ENCODE assay signal across 17 cellular contexts in genomic region chr19:17832443-17833208, GRCh38. TPM values are rescaled to one million over a fixed set of nuclear protein-coding genes. Genes with fewer than 3 reads are reported as not detected.
DNase-seq lines count a peak whose midpoint lies in the region; ATAC-seq, FAIRE-seq and TF ChIP-seq lines count a peak whose summit lies in the region.
"Had no signal": no experiment of that assay in that cellular context is flagged by ENCODE, and none has a peak within 500 bp of the region (broad histone marks: within the 10 kb centered on the region; RNA-seq: fewer than 3 reads in every experiment).

No MANE protein-coding gene starts in this region.

- H2BK12ac ChIP-seq in H1 (ENCODE audit: low read depth, low read length), result no peak overlapping the region

- no peaks in the 10 kb centered on the region for H3K79me1 ChIP-seq in H1 (ENCODE audit: low read depth, low read length)

- H3K9me3 ChIP-seq in A549 (no peaks in the 10 kb centered on the region), HEK293 (ENCODE audit: control insufficient read depth, insufficient read depth, low read depth, low read length) (no peaks in the 10 kb centered on the region), H1 (ENCODE audit: insufficient read depth in 2 of 2, low read depth in 1 of 2, low read length in 1 of 2) (no peaks in the 10 kb centered on the region), osteoblast (ENCODE audit: low read depth, low read length) (no peaks in the 10 kb centered on the region)
- no peaks in the 10 kb centered on the region for H3K9me3 ChIP-seq in CD8-positive, alpha-beta T cell (ENCODE audit: low read length)
- H3K9me3 ChIP-seq: BE2C had no signal

- no peak overlapping the region for H4K91ac ChIP-seq in H1 (replicated peaks; ENCODE audit: insufficient read length, low read length)

- no peak overlapping the region for H3K27ac ChIP-seq in A549
- no peak overlapping the region for H3K27ac ChIP-seq in HEK293 (ENCODE audit: extremely low read depth, low read depth, low read length)
- no peak overlapping the region for H3K27ac ChIP-seq in H1 (ENCODE audit: low read depth, low read length)
- no peak overlapping the region for H3K27ac ChIP-seq in osteoblast (ENCODE audit: low read depth, low read length)
- H3K27ac ChIP-seq in CD8-positive, alpha-beta T cell (ENCODE audit: low read depth, low read length), result no peak overlapping the region
- H3K27ac ChIP-seq: C4-2B had no signal

- TF ChIP-seq CTCF in A549 (IDR thresholded peaks at IDR 0.05), result no peak
- TF ChIP-seq CTCF in HEK293 (tag by site-specific recombination; IDR thresholded peaks at IDR 0.05), result no peak
- TF ChIP-seq CTCF in H1 (IDR thresholded peaks at IDR 0.05; ENCODE audit: control extremely low read depth in 1 of 3, insufficient read depth in 1 of 3, low read depth in 1 of 3, low read length in 3 of 3), result no peak
- no peak for TF ChIP-seq CTCF in osteoblast (IDR thresholded peaks at IDR 0.05; ENCODE audit: extremely low read depth, low read depth, low read length)
- no peak for TF ChIP-seq CTCF in CD8-positive, alpha-beta T cell (IDR thresholded peaks at IDR 0.05)

- no peak for TF ChIP-seq EP300 in A549 (IDR thresholded peaks at IDR 0.05)
- TF ChIP-seq EP300 in H1 (IDR thresholded peaks at IDR 0.05; ENCODE audit: borderline replicate concordance in 1 of 2, low read depth in 2 of 2, low read length in 2 of 2), result no peak

- H3K18ac ChIP-seq in H1 (ENCODE audit: extremely low read depth, low read length), result no peak overlapping the region

- no peak overlapping the region for H3K14ac ChIP-seq in H1 (ENCODE audit: insufficient read length)

- no peak overlapping the region for H3K9ac ChIP-seq in H1 (replicated peaks in 1 of 4; ENCODE audit: extremely low read depth in 1 of 4, low read depth in 3 of 4, low read length in 3 of 4)

- no peaks in the 10 kb centered on the region for H3K27me3 Mint-ChIP-seq in CD8-positive, alpha-beta T cell (ENCODE audit: low read depth)
- no peaks in the 10 kb centered on the region for H3K27me3 Mint-ChIP-seq in activated CD4-positive, alpha-beta memory T cell treated with anti-CD3 and anti-CD28 coated beads, Interleukin-2, amount 10 ng/mL, durations not matched to agents 7 days and 5 days
- H3K27me3 Mint-ChIP-seq: CD8-positive, alpha-beta memory T cell had no signal

- POLR2A ChIA-PET in A549 (lab: Yijun Ruan, JAX) (interaction anchor here (0.5 kb wide), 1 partner anchor 8 kb away, joined by 3 read pairs; no protein-coding TSS in a partner anchor), HEK293 (lab: Yijun Ruan, JAX) (interaction anchor here (0.6 kb wide), 1 partner anchor 71 kb away, joined by 3 read pairs; no protein-coding TSS in a partner anchor), H1 (lab: Charles Lee; ENCODE audit: partially characterized antibody) (interaction anchor here (1.1 to 12.5 kb wide), 4 partner anchors 9 to 30 kb away, joined by 3 to 133 read pairs (median 16); partner anchors contain the start of genes INSL3 and RPL18A)
- POLR2A ChIA-PET in CD8-positive, alpha-beta T cell (lab: Charles Lee), result no interaction called here
- POLR2A ChIA-PET in activated CD4-positive, alpha-beta memory T cell treated with anti-CD3 and anti-CD28 coated beads, Interleukin-2, amount 10 ng/mL, durations not matched to agents 7 days and 5 days (lab: Charles Lee), result interaction anchor here (0.9 to 6.0 kb wide), 6 partner anchors 13 to 27 kb away, joined by 3 to 42 read pairs (median 4); partner anchors contain the start of gene JAK3

- ATAC-seq in A549, result no peak
- no peak for ATAC-seq in CD8-positive, alpha-beta T cell

- no peak for DNase-seq in A549 (ENCODE audit: low read depth in 1 of 2, low spot score in 1 of 2)
- no peak for DNase-seq in H1 (ENCODE audit: low read depth in 1 of 2, low spot score in 2 of 2)
- peak; percentile 73 for DNase-seq in osteoblast (ENCODE audit: insufficient read length, low spot score, missing footprints)
- DNase-seq in CD8-positive, alpha-beta T cell, result no peak
- no peak for DNase-seq in SIG-M5 (lab: John Stamatoyannopoulos, UW)
- DNase-seq in activated CD4-positive, alpha-beta memory T cell treated with anti-CD3 and anti-CD28 coated beads, Interleukin-2, amount 10 ng/mL, durations not matched to agents 7 days and 5 days, result no peak
- DNase-seq: BE2C; CD8-positive, alpha-beta memory T cell; DMS53; GF-D8; H7 had no signal

- no peak overlapping the region for H2BK20ac ChIP-seq in H1 (ENCODE audit: low read length)

- H3K36me3 ChIP-seq in HEK293 (ENCODE audit: control insufficient read depth in 2 of 2, insufficient read depth in 1 of 2, low read length in 2 of 2), result no peaks in the 10 kb centered on the region
- no peaks in the 10 kb centered on the region for H3K36me3 ChIP-seq in H1 (ENCODE audit: control insufficient read depth in 2 of 4, insufficient read depth in 4 of 4, low read length in 3 of 4)
- no peaks in the 10 kb centered on the region for H3K36me3 ChIP-seq in osteoblast (ENCODE audit: insufficient read depth, low read length)
- peaks cover 63% of the 10 kb centered on the region for H3K36me3 ChIP-seq in CD8-positive, alpha-beta T cell (ENCODE audit: insufficient read depth, low read length)
- H3K36me3 ChIP-seq: BE2C had no signal

- no peak overlapping the region for H2BK5ac ChIP-seq in H1 (ENCODE audit: low read depth, low read length)

- H3K27me3 ChIP-seq in H1 (replicated peaks in 1 of 4; ENCODE audit: control insufficient read depth in 3 of 4, extremely low read depth in 1 of 4, insufficient read depth in 3 of 4, low read length in 3 of 4) (no peaks in the 10 kb centered on the region; a peak in 1 of 7 replicates), osteoblast (ENCODE audit: insufficient read depth, low read length) (no peaks in the 10 kb centered on the region)
- H3K27me3 ChIP-seq in CD8-positive, alpha-beta T cell (ENCODE audit: insufficient read depth, low read length), result no peaks in the 10 kb centered on the region
- H3K27me3 ChIP-seq: BE2C had no signal

- no peak overlapping the region for H3K4me2 ChIP-seq in A549
- no peak overlapping the region; a peak in 1 of 4 replicates for H3K4me2 ChIP-seq in H1 (ENCODE audit: insufficient read depth in 1 of 2, low read depth in 2 of 2, low read length in 2 of 2)
- H3K4me2 ChIP-seq in osteoblast (ENCODE audit: insufficient read depth, low read length), result no peak overlapping the region

- no peak overlapping the region for H2AK5ac ChIP-seq in H1 (ENCODE audit: low read depth, low read length)

- H3K4me1 ChIP-seq in A549 (peaks cover 4% of the 10 kb centered on the region; the same call in 1 of the 3 replicates), HEK293 (ENCODE audit: control insufficient read depth, insufficient read depth, low read length) (no peaks in the 10 kb centered on the region), H1 (replicated peaks in 1 of 4; ENCODE audit: control insufficient read depth in 3 of 4, insufficient read depth in 4 of 4, low read length in 3 of 4) (peaks cover 0 to 15% (median 4%) of the 10 kb centered on the region in 4 experiments; a peak in 6 of 7 replicates), osteoblast (ENCODE audit: insufficient read depth, low read length) (no peaks in the 10 kb centered on the region)
- H3K4me1 ChIP-seq in CD8-positive, alpha-beta T cell (ENCODE audit: insufficient read depth, low read length), result no peaks in the 10 kb centered on the region
- H3K4me1 ChIP-seq: BE2C had no signal

- no peak overlapping the region for H3K23ac ChIP-seq in H1 (ENCODE audit: insufficient read length)

- H3K9me3 Mint-ChIP-seq in CD8-positive, alpha-beta T cell, result no peaks in the 10 kb centered on the region
- H3K9me3 Mint-ChIP-seq in activated CD4-positive, alpha-beta memory T cell treated with anti-CD3 and anti-CD28 coated beads, Interleukin-2, amount 10 ng/mL, durations not matched to agents 7 days and 5 days, result peaks cover 5% of the 10 kb centered on the region

- H3K4me1 Mint-ChIP-seq in CD8-positive, alpha-beta T cell (ENCODE audit: low read depth), result peaks cover 12% of the 10 kb centered on the region
- peaks cover 30% of the 10 kb centered on the region for H3K4me1 Mint-ChIP-seq in activated CD4-positive, alpha-beta memory T cell treated with anti-CD3 and anti-CD28 coated beads, Interleukin-2, amount 10 ng/mL, durations not matched to agents 7 days and 5 days

- no peak overlapping the region for H4K5ac ChIP-seq in H1 (ENCODE audit: insufficient read length, low read depth, low read length)

- no peak overlapping the region for H3K27ac Mint-ChIP-seq in CD8-positive, alpha-beta T cell
- H3K27ac Mint-ChIP-seq in activated CD4-positive, alpha-beta memory T cell treated with anti-CD3 and anti-CD28 coated beads, Interleukin-2, amount 10 ng/mL, durations not matched to agents 7 days and 5 days, result no peak overlapping the region

- H2AFZ ChIP-seq in H1 (ENCODE audit: low read length) (no peak overlapping the region), osteoblast (ENCODE audit: low read length) (no peak overlapping the region)

- H3K36me3 Mint-ChIP-seq in CD8-positive, alpha-beta T cell, result peaks cover 81% of the 10 kb centered on the region
- peaks cover 85% of the 10 kb centered on the region for H3K36me3 Mint-ChIP-seq in activated CD4-positive, alpha-beta memory T cell treated with anti-CD3 and anti-CD28 coated beads, Interleukin-2, amount 10 ng/mL, durations not matched to agents 7 days and 5 days (ENCODE audit: low read depth)

- no peak overlapping the region for H4K8ac ChIP-seq in H1 (ENCODE audit: extremely low read depth, insufficient read depth, low read length)

- no peak overlapping the region for H2BK120ac ChIP-seq in H1 (replicated peaks; ENCODE audit: low read depth, low read length)

- peaks cover 5% of the 10 kb centered on the region; the same call in 1 of the 2 replicates for H3K23me2 ChIP-seq in H1 (ENCODE audit: low read depth, low read length)

- H3K79me2 ChIP-seq in H1 (ENCODE audit: control insufficient read depth in 1 of 2, insufficient read depth in 2 of 2, low read length in 2 of 2), result no peaks in the 10 kb centered on the region
- H3K79me2 ChIP-seq in osteoblast (ENCODE audit: insufficient read depth, low read length), result no peaks in the 10 kb centered on the region

- H2BK15ac ChIP-seq in H1 (ENCODE audit: low read length), result 0 out of 2 replicates have a peak overlapping the region, but pooled peaks have one; percentile 50

- no peak for FAIRE-seq in A549 (lab: Jason Lieb, UNC)
- FAIRE-seq in H1 (lab: Jason Lieb, UNC), result no peak
- FAIRE-seq: A204.1, GM18507 had no signal

- intact Hi-C loops in CD8-positive, alpha-beta T cell (cut with DNase I, micrococcal nuclease), result no loop called here

- H3K4me3 Mint-ChIP-seq in CD8-positive, alpha-beta T cell, result no peak overlapping the region
- H3K4me3 Mint-ChIP-seq in activated CD4-positive, alpha-beta memory T cell treated with anti-CD3 and anti-CD28 coated beads, Interleukin-2, amount 10 ng/mL, durations not matched to agents 7 days and 5 days, result no peak overlapping the region
- H3K4me3 Mint-ChIP-seq: CD8-positive, alpha-beta memory T cell had no signal

- H3K4ac ChIP-seq in H1 (replicated peaks; ENCODE audit: insufficient read length, low read depth, low read length), result no peak overlapping the region

- H4K20me1 ChIP-seq in H1 (replicated peaks in 1 of 2; ENCODE audit: control insufficient read depth in 1 of 2, insufficient read depth in 2 of 2, low read length in 2 of 2), result peaks cover 0 to 2% of the 10 kb centered on the region in 2 experiments
- no peaks in the 10 kb centered on the region for H4K20me1 ChIP-seq in osteoblast (ENCODE audit: insufficient read depth, low read length)

- TF ChIP-seq RAD21 in A549 (conservative IDR thresholded peaks at IDR 0.05 in 1 of 2, IDR thresholded peaks at IDR 0.05 in 1 of 2) (no peak), H1 (IDR thresholded peaks at IDR 0.05 in 1 of 2, conservative IDR thresholded peaks at IDR 0.05 in 1 of 2; ENCODE audit: low read depth in 2 of 2, low read length in 2 of 2) (no peak)

- CTCF ChIA-PET in A549 (lab: Yijun Ruan, JAX) (interaction anchor here (0.9 to 1.9 kb wide), 3 partner anchors 10 to 27 kb away, joined by 4 to 9 read pairs (median 4); partner anchors contain the start of gene RPL18A), HEK293 (lab: Yijun Ruan, JAX) (interaction anchor here (0.7 to 0.9 kb wide), 3 partner anchors 10 to 48 kb away, joined by 3 to 4 read pairs (median 3); partner anchors contain the start of gene RPL18A), H1 (lab: Charles Lee; ENCODE audit: partially characterized antibody) (interaction anchor here (0.8 to 1.7 kb wide), 5 partner anchors 25 to 228 kb away, joined by 3 to 6 read pairs (median 3); partner anchors contain the start of gene B3GNT3)
- CTCF ChIA-PET in CD8-positive, alpha-beta T cell (lab: Charles Lee), result interaction anchor here (0.6 to 2.9 kb wide), 3 partner anchors 23 to 91 kb away, joined by 3 to 9 read pairs (median 3); partner anchors contain the start of gene RPL18A
- CTCF ChIA-PET in activated CD4-positive, alpha-beta memory T cell treated with anti-CD3 and anti-CD28 coated beads, Interleukin-2, amount 10 ng/mL, durations not matched to agents 7 days and 5 days (lab: Charles Lee), result interaction anchor here (0.7 to 1.2 kb wide), 3 partner anchors 15 to 27 kb away, joined by 3 read pairs; partner anchors contain the start of genes JAK3 and RPL18A

- 83% methylated on average over 15 of the region's 17 CpGs for WGBS in A549 (ENCODE audit: missing lambda C conversion rate)
- 94% methylated on average over 17 of the region's 17 CpGs; no CpG with 5 or more reads in 1 of the 2 experiments for WGBS in H1 (ENCODE audit: extremely low coverage in 1 of 2, insufficient coverage in 1 of 2, insufficient read length in 1 of 2, insufficient replicate concordance in 2 of 2, low coverage in 1 of 2, low lambda C conversion rate in 2 of 2, missing lambda C conversion rate in 1 of 2), 2 experiments

- no peak overlapping the region for H3K4me3 ChIP-seq in A549
- H3K4me3 ChIP-seq in HEK293 (ENCODE audit: low read depth, low read length), result no peak overlapping the region
- H3K4me3 ChIP-seq in H1 (ENCODE audit: extremely low read depth in 1 of 4, insufficient read depth in 2 of 4, low read depth in 3 of 4, low read length in 4 of 4), result no peak overlapping the region
- H3K4me3 ChIP-seq in osteoblast (ENCODE audit: insufficient read depth, low read length), result no peak overlapping the region
- no peak overlapping the region for H3K4me3 ChIP-seq in CD8-positive, alpha-beta T cell (ENCODE audit: low read depth, low read length)

- no peak overlapping the region for H3K56ac ChIP-seq in H1 (replicated peaks; ENCODE audit: insufficient read length, low read depth, low read length)

- TF ChIP-seq POLR2A in A549 (IDR thresholded peaks at IDR 0.05; ENCODE audit: low read length), result no peak
- no peak for TF ChIP-seq POLR2A in H1 (IDR thresholded peaks at IDR 0.05; ENCODE audit: control extremely low read depth in 1 of 2, low read depth in 2 of 2, low read length in 2 of 2)

RNA-seq across cellular contexts. Expression of gene INSL3, which starts 11.3 kb away (rescaled TPM):
- polyA plus RNA-seq in A549 (2011; rRNA removed) (0.27 and 1.2 TPM in 2 replicates), A549 (2017; fragmentation: RNase III; extraction: RNeasy Plus Mini Kit Qiagen cat#74134 plus additional on column Dnase treatment) (0.25 to 0.32 TPM (median 0.28 TPM) in 3 replicates), H1 (2011; rRNA removed) (1.1 and 1.5 TPM in 2 replicates)
- polyA plus RNA-seq in A549 (2012; cell fraction: cytosol; rRNA removed), result 0.13 and 0.49 TPM in 2 replicates
- 0.58 TPM in 1 of 2 replicates, not detected in the other for polyA plus RNA-seq in A549 (2012; cell fraction: nucleus; rRNA removed)
- polyA minus RNA-seq in A549 (2011; rRNA and poly(A)+ RNA removed), result 1.5 TPM in 1 of 2 replicates, not detected in the other
- 0.41 and 1.2 TPM in 2 replicates for total RNA-seq in H1 (2021; fragmentation: NEBNext Ultra II Directional; extraction: Animal tissue kit (Norgen Biotek cat#: 25700))
- 0.44 TPM for polyA plus RNA-seq in H1 (2011; cell fraction: cytosol; rRNA removed)
- 1.9 TPM for polyA plus RNA-seq in H1 (2011; cell fraction: nucleus; rRNA removed)
- polyA plus RNA-seq in H1 (2012, experiment 1 of 2), result 1.2 to 1.5 TPM (median 1.4 TPM) in 3 of 4 replicates, not detected in the other
- 1.00 TPM for polyA plus RNA-seq in H1 (2012, experiment 2 of 2)
- 0.87 TPM for polyA plus RNA-seq in H1 (2013, experiment 1 of 2)
- 1.1 TPM for polyA plus RNA-seq in H1 (2013, experiment 2 of 2)
- polyA minus RNA-seq in H1 (2011; rRNA and poly(A)+ RNA removed), result 0.69 and 0.71 TPM in 2 replicates
- polyA minus RNA-seq in H1 (2011; cell fraction: cytosol; rRNA and poly(A)+ RNA removed), result 1.8 TPM
- not detected for polyA minus RNA-seq in H1 (2011; cell fraction: nucleus; rRNA and poly(A)+ RNA removed)
- not detected in 2 replicates for total RNA-seq in osteoblast
- 1 to 10 TPM; 6.1 to 7.6 TPM for total RNA-seq in CD8-positive, alpha-beta T cell
- total RNA-seq in activated CD4-positive, alpha-beta memory T cell treated with anti-CD3 and anti-CD28 coated beads, Interleukin-2, amount 10 ng/mL, durations not matched to agents 7 days and 5 days, result 1 to 10 TPM; 7.9 to 9.0 TPM
- total RNA-seq: H7, HT1080 had no signal
- polyA plus RNA-seq: AG04450 had no signal

RNA-seq across cellular contexts. Expression of gene JAK3, which starts 15.2 kb away (rescaled TPM):
- polyA plus RNA-seq in A549 (2011; rRNA removed) (0.89 and 1.2 TPM in 2 replicates), A549 (2017; fragmentation: RNase III; extraction: RNeasy Plus Mini Kit Qiagen cat#74134 plus additional on column Dnase treatment) (0.24 to 0.40 TPM (median 0.31 TPM) in 3 replicates), H1 (2011; rRNA removed) (4.7 TPM in 2 replicates)
- 0.26 and 0.38 TPM in 2 replicates for polyA plus RNA-seq in A549 (2012; cell fraction: cytosol; rRNA removed)
- 0.91 and 0.95 TPM in 2 replicates for polyA plus RNA-seq in A549 (2012; cell fraction: nucleus; rRNA removed)
- 2.6 and 2.8 TPM in 2 replicates for polyA minus RNA-seq in A549 (2011; rRNA and poly(A)+ RNA removed)
- 3.2 and 4.0 TPM in 2 replicates for total RNA-seq in H1 (2021; fragmentation: NEBNext Ultra II Directional; extraction: Animal tissue kit (Norgen Biotek cat#: 25700))
- polyA plus RNA-seq in H1 (2011; cell fraction: cytosol; rRNA removed), result 3.2 TPM
- 4.1 TPM for polyA plus RNA-seq in H1 (2011; cell fraction: nucleus; rRNA removed)
- 2.1 to 3.0 TPM (median 2.5 TPM) in 4 replicates for polyA plus RNA-seq in H1 (2012, experiment 1 of 2)
- 1.9 TPM for polyA plus RNA-seq in H1 (2012, experiment 2 of 2)
- 3.3 TPM for polyA plus RNA-seq in H1 (2013, experiment 1 of 2)
- polyA plus RNA-seq in H1 (2013, experiment 2 of 2), result 3.3 TPM
- 3.8 and 4.4 TPM in 2 replicates for polyA minus RNA-seq in H1 (2011; rRNA and poly(A)+ RNA removed)
- 3.1 TPM for polyA minus RNA-seq in H1 (2011; cell fraction: cytosol; rRNA and poly(A)+ RNA removed)
- polyA minus RNA-seq in H1 (2011; cell fraction: nucleus; rRNA and poly(A)+ RNA removed), result 2.7 TPM
- total RNA-seq in osteoblast, result 1.8 and 2.4 TPM in 2 replicates
- total RNA-seq in CD8-positive, alpha-beta T cell, result 100 to 1,000 TPM; 113 to 119 TPM
- 100 to 1,000 TPM; 233 to 237 TPM for total RNA-seq in activated CD4-positive, alpha-beta memory T cell treated with anti-CD3 and anti-CD28 coated beads, Interleukin-2, amount 10 ng/mL, durations not matched to agents 7 days and 5 days

RNA-seq across cellular contexts. Expression of gene RPL18A, which starts 27.1 kb away (rescaled TPM):
- 624 and 696 TPM in 2 replicates for polyA plus RNA-seq in A549 (2011; rRNA removed)
- polyA plus RNA-seq in A549 (2012; cell fraction: cytosol; rRNA removed), result 1,715 and 1,844 TPM in 2 replicates
- polyA plus RNA-seq in A549 (2012; cell fraction: nucleus; rRNA removed), result 964 and 1,082 TPM in 2 replicates
- polyA plus RNA-seq in A549 (2017; fragmentation: RNase III; extraction: RNeasy Plus Mini Kit Qiagen cat#74134 plus additional on column Dnase treatment), result 1,807 to 1,898 TPM (median 1,812 TPM) in 3 replicates
- polyA minus RNA-seq in A549 (2011; rRNA and poly(A)+ RNA removed), result 268 and 275 TPM in 2 replicates
- total RNA-seq in H1 (2021; fragmentation: NEBNext Ultra II Directional; extraction: Animal tissue kit (Norgen Biotek cat#: 25700)), result 2,749 and 2,894 TPM in 2 replicates
- 3,938 and 5,258 TPM in 2 replicates for polyA plus RNA-seq in H1 (2011; rRNA removed)
- 4,102 TPM for polyA plus RNA-seq in H1 (2011; cell fraction: cytosol; rRNA removed)
- 3,741 TPM for polyA plus RNA-seq in H1 (2011; cell fraction: nucleus; rRNA removed)
- polyA plus RNA-seq in H1 (2012, experiment 1 of 2), result 2,900 to 4,037 TPM (median 3,755 TPM) in 4 replicates
- polyA plus RNA-seq in H1 (2012, experiment 2 of 2), result 5,025 TPM
- polyA plus RNA-seq in H1 (2013, experiment 1 of 2), result 2,492 TPM
- polyA plus RNA-seq in H1 (2013, experiment 2 of 2), result 2,474 TPM
- polyA minus RNA-seq in H1 (2011; rRNA and poly(A)+ RNA removed), result 555 and 636 TPM in 2 replicates
- polyA minus RNA-seq in H1 (2011; cell fraction: cytosol; rRNA and poly(A)+ RNA removed), result 2,052 TPM
- 752 TPM for polyA minus RNA-seq in H1 (2011; cell fraction: nucleus; rRNA and poly(A)+ RNA removed)
- 786 and 869 TPM in 2 replicates for total RNA-seq in osteoblast
- 1,000 to 10,000 TPM; 3,915 to 3,952 TPM for total RNA-seq in CD8-positive, alpha-beta T cell
- 1,000 to 10,000 TPM; 2,013 to 2,059 TPM for total RNA-seq in activated CD4-positive, alpha-beta memory T cell treated with anti-CD3 and anti-CD28 coated beads, Interleukin-2, amount 10 ng/mL, durations not matched to agents 7 days and 5 days

RNA-seq across cellular contexts. Expression of gene B3GNT3, which starts 37.7 kb away (rescaled TPM):
- 2.7 and 4.8 TPM in 2 replicates for polyA plus RNA-seq in A549 (2011; rRNA removed)
- 0.61 and 0.80 TPM in 2 replicates for polyA plus RNA-seq in A549 (2012; cell fraction: cytosol; rRNA removed)
- 2.0 and 2.8 TPM in 2 replicates for polyA plus RNA-seq in A549 (2012; cell fraction: nucleus; rRNA removed)
- polyA plus RNA-seq in A549 (2017; fragmentation: RNase III; extraction: RNeasy Plus Mini Kit Qiagen cat#74134 plus additional on column Dnase treatment), result 1.6 to 2.4 TPM (median 1.8 TPM) in 3 replicates
- polyA minus RNA-seq in A549 (2011; rRNA and poly(A)+ RNA removed), result 3.0 and 3.3 TPM in 2 replicates
- total RNA-seq in H1 (2021; fragmentation: NEBNext Ultra II Directional; extraction: Animal tissue kit (Norgen Biotek cat#: 25700)), result 1.5 and 1.8 TPM in 2 replicates
- polyA plus RNA-seq in H1 (2011; rRNA removed), result 1.5 and 2.1 TPM in 2 replicates
- 0.96 TPM for polyA plus RNA-seq in H1 (2011; cell fraction: cytosol; rRNA removed)
- 1.6 TPM for polyA plus RNA-seq in H1 (2011; cell fraction: nucleus; rRNA removed)
- polyA plus RNA-seq in H1 (2012, experiment 1 of 2), result 0.86 to 2.0 TPM (median 1.5 TPM) in 4 replicates
- 1.5 TPM for polyA plus RNA-seq in H1 (2012, experiment 2 of 2)
- polyA plus RNA-seq in H1 (2013, experiment 1 of 2), result 2.6 TPM
- 2.9 TPM for polyA plus RNA-seq in H1 (2013, experiment 2 of 2)
- 1.4 and 1.5 TPM in 2 replicates for polyA minus RNA-seq in H1 (2011; rRNA and poly(A)+ RNA removed)
- 1.6 TPM for polyA minus RNA-seq in H1 (2011; cell fraction: cytosol; rRNA and poly(A)+ RNA removed)
- polyA minus RNA-seq in H1 (2011; cell fraction: nucleus; rRNA and poly(A)+ RNA removed), result 0.60 TPM
- not detected in 2 replicates for total RNA-seq in osteoblast
- total RNA-seq in CD8-positive, alpha-beta T cell, result not detected
- total RNA-seq in activated CD4-positive, alpha-beta memory T cell treated with anti-CD3 and anti-CD28 coated beads, Interleukin-2, amount 10 ng/mL, durations not matched to agents 7 days and 5 days, result not detected
- total RNA-seq: CD8-positive, alpha-beta memory T cell; HT1080 had no signal
- polyA plus RNA-seq: AG04450; CD8-positive, alpha-beta memory T cell had no signal

RNA-seq across cellular contexts. Expression of gene SLC5A5, which starts 39.1 kb away (rescaled TPM):
- 0.25 TPM in 2 replicates for polyA plus RNA-seq in A549 (2011; rRNA removed)
- polyA plus RNA-seq in A549 (2012; cell fraction: cytosol; rRNA removed), result 0.08 and 0.09 TPM in 2 replicates
- 0.29 and 0.44 TPM in 2 replicates for polyA plus RNA-seq in A549 (2012; cell fraction: nucleus; rRNA removed)
- polyA plus RNA-seq in A549 (2017; fragmentation: RNase III; extraction: RNeasy Plus Mini Kit Qiagen cat#74134 plus additional on column Dnase treatment), result 0.06 to 0.20 TPM (median 0.13 TPM) in 3 replicates
- 0.58 TPM in 2 replicates for polyA minus RNA-seq in A549 (2011; rRNA and poly(A)+ RNA removed)
- 1.2 and 1.5 TPM in 2 replicates for total RNA-seq in H1 (2021; fragmentation: NEBNext Ultra II Directional; extraction: Animal tissue kit (Norgen Biotek cat#: 25700))
- polyA plus RNA-seq in H1 (2011; rRNA removed), result 1.8 and 2.2 TPM in 2 replicates
- polyA plus RNA-seq in H1 (2011; cell fraction: cytosol; rRNA removed), result 1.8 TPM
- 3.6 TPM for polyA plus RNA-seq in H1 (2011; cell fraction: nucleus; rRNA removed)
- 0.98 to 2.3 TPM (median 1.7 TPM) in 4 replicates for polyA plus RNA-seq in H1 (2012, experiment 1 of 2)
- polyA plus RNA-seq in H1 (2012, experiment 2 of 2), result 1.1 TPM
- polyA plus RNA-seq in H1 (2013, experiment 1 of 2), result 1.4 TPM
- 1.7 TPM for polyA plus RNA-seq in H1 (2013, experiment 2 of 2)
- polyA minus RNA-seq in H1 (2011; rRNA and poly(A)+ RNA removed), result 1.4 and 1.9 TPM in 2 replicates
- 3.1 TPM for polyA minus RNA-seq in H1 (2011; cell fraction: cytosol; rRNA and poly(A)+ RNA removed)
- 2.7 TPM for polyA minus RNA-seq in H1 (2011; cell fraction: nucleus; rRNA and poly(A)+ RNA removed)
- total RNA-seq in osteoblast, result under 0.01 TPM in 2 replicates
- 1 to 10 TPM; 1.2 to 1.3 TPM for total RNA-seq in CD8-positive, alpha-beta T cell
- total RNA-seq in activated CD4-positive, alpha-beta memory T cell treated with anti-CD3 and anti-CD28 coated beads, Interleukin-2, amount 10 ng/mL, durations not matched to agents 7 days and 5 days, result 1 to 10 TPM; 1.7 to 2.0 TPM
- total RNA-seq: HT1080 had no signal
- polyA plus RNA-seq: AG04450 had no signal

Comparison
In these comparisons a context has a peak if more than half of its experiments do, and no peak if none do; other contexts are left out.
1. RNA of gene JAK3, which starts 15.2 kb away (total RNA-seq): 233 to 237 TPM in activated CD4-positive, alpha-beta memory T cell treated with anti-CD3 and anti-CD28 coated beads, Interleukin-2, amount 10 ng/mL, durations not matched to agents 7 days and 5 days and 113 to 119 TPM in CD8-positive, alpha-beta T cell; 3.2 to 4.0 TPM in H1 and 1.8 to 2.4 TPM in osteoblast; every median in the first group is over 10 times any median in the second.